Comparison of ENCODE assay signal across 8 cellular contexts in the genomic region with DNA sequence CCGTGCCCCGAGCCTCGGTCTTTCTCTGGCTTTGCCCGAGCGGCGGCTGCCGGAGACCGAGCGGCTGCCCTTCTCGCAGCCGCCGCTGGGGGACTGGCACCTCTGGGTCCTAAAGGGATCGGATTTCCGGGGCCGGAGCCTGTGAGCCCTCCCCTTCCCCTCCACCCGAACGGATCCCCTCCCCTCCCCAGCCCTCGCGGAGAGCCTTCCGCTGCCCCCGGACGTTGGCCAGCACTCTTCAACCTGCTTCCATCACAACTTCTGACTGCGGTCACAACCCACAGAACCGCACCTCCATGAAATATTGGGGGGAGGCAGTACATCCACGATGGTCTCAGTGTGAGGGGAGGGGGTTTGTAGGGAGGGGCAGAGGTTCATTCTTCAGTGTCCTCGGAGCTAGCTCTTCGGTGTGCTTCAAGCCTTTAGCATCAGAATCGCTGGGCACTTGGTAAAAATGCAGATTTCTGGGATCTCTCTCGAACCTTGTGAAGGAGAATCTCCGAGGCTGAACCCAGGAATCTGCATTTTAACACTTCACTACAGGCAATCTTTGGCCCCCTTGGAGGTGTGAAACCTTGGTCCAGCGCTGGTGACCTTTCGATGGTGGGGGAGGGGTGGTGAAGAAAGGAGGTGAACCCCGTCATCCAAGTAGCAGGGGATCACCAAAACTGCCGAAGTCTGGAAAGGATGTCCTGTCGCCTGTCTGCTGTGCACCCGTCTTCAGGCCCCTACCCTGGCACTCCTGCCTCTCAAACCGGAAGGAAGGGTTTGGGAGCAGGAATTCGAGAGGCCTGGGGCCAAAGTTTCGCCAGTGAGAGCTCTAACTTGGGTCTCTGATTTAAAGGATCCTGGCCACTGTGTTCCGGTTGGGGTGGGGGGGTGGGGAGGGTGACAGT. TPM values are rescaled to one million over a fixed set of nuclear protein-coding genes. Genes with fewer than 3 reads are reported as not detected.
DNase-seq lines count a peak whose midpoint lies in the region; ATAC-seq and TF ChIP-seq lines count a peak whose summit lies in the region.

No MANE protein-coding gene starts in this region.

- peak overlapping the region; percentile 76 to 83 (median 79) for H3K9ac ChIP-seq in skeletal muscle tissue (ENCODE audit: low read depth in 1 of 3, low read length in 3 of 3)

- H3K4me1 ChIP-seq in skeletal muscle tissue (ENCODE audit: control insufficient read depth in 3 of 3, insufficient read depth in 3 of 3, low read length in 3 of 3), result peaks cover 67 to 77% (median 68%) of the 10 kb centered on the region in 3 donors

- peak; percentile 72 for DNase-seq in NCI-H2107 (lab: John Stamatoyannopoulos, UW)
- DNase-seq in T47D (ENCODE audit: low read depth in 1 of 2, low spot score in 1 of 2), result peak; percentile 97 to 98
- DNase-seq in iPS-NIHi11 (ENCODE audit: low spot score), result peak; percentile 97

- H3K4me3 ChIP-seq in skeletal muscle tissue (ENCODE audit: low read length in 3 of 3), result peak overlapping the region; percentile 77 to 84 (median 80)

- H3K27me3 ChIP-seq in skeletal muscle tissue (ENCODE audit: control insufficient read depth in 3 of 3, insufficient read depth in 3 of 3, low read length in 3 of 3), result no peaks in the 10 kb centered on the region

- TF ChIP-seq CTCF in GM12874 (IDR thresholded peaks at IDR 0.05; ENCODE audit: insufficient read depth, low read depth, low read length), result peak; percentile 81
- TF ChIP-seq CTCF in VCaP (conservative IDR thresholded peaks at IDR 0.05), result peak; percentile 74

- H3K27ac ChIP-seq in VCaP (peak overlapping the region; percentile 86), skeletal muscle tissue (ENCODE audit: low read depth, low read length) (peak overlapping the region; percentile 84)

- in situ Hi-C loops in T47D (cut with HindIII; ENCODE audit: low pct_unique_long_range_greater_than_20kb, low sequenced_read_pairs), result no loop called here

- H3K36me3 ChIP-seq in skeletal muscle tissue (ENCODE audit: control insufficient read depth in 3 of 3, insufficient read depth in 3 of 3, low read length in 3 of 3), result no peaks in the 10 kb centered on the region

- H3K9me3 ChIP-seq in skeletal muscle tissue (ENCODE audit: control insufficient read depth in 3 of 3, low read length in 3 of 3), result no peaks in the 10 kb centered on the region

- peak; percentile 54 for ATAC-seq in HG02885 (IDR thresholded peaks at IDR 0.05; ENCODE audit: poor library complexity, unreplicated experiment)
- no peak for ATAC-seq in HG03139 (IDR thresholded peaks at IDR 0.05; ENCODE audit: unreplicated experiment)

RNA-seq across cellular contexts. Expression of a gene that starts 0.8 kb away (rescaled TPM):
- 19.3 TPM for total RNA-seq in skeletal muscle tissue

RNA-seq across cellular contexts. Expression of a gene that starts 14.5 kb away (rescaled TPM):
- total RNA-seq in skeletal muscle tissue, result 158 TPM

RNA-seq across cellular contexts. Expression of a gene that starts 21.3 kb away (rescaled TPM):
- total RNA-seq in skeletal muscle tissue, result 1.0 TPM

RNA-seq across cellular contexts. Expression of a gene that starts 50.1 kb away (rescaled TPM):
- total RNA-seq in skeletal muscle tissue, result 3,450 TPM

RNA-seq across cellular contexts. Expression of a gene that starts 56.1 kb away (rescaled TPM):
- total RNA-seq in skeletal muscle tissue, result 18.8 TPM
